1 cellular context compared by ENCODE assay signal in genomic region chr16:65546353-65546791, GRCh38.
TF ChIP-seq lines count a peak whose summit lies in the region.

No MANE protein-coding gene starts in this region.

TF ChIP-seq in IMR-90, 13 proteins besides CTCF, POLR2A, EP300 and RAD21:
- TF ChIP-seq FOS (IDR thresholded peaks at IDR 0.05; ENCODE audit: low read depth, low read length) (no peak), CHD1 (IDR thresholded peaks at IDR 0.05; ENCODE audit: low read depth, low read length) (no peak), CEBPB (IDR thresholded peaks at IDR 0.05; ENCODE audit: low read depth, low read length) (no peak), MAFK (IDR thresholded peaks at IDR 0.05; ENCODE audit: low read depth, low read length) (no peak), NFE2L2 (IDR thresholded peaks at IDR 0.05; ENCODE audit: low read depth, low read length) (no peak), RCOR1 (IDR thresholded peaks at IDR 0.05; ENCODE audit: insufficient replicate concordance, low read length) (no peak), MAZ (IDR thresholded peaks at IDR 0.05; ENCODE audit: borderline replicate concordance, low read depth, low read length) (no peak), USF2 (IDR thresholded peaks at IDR 0.05; ENCODE audit: low read depth, low read length) (no peak)
TF ChIP-seq in IMR-90: peak in this region for 0.
